In the genomic region with DNA sequence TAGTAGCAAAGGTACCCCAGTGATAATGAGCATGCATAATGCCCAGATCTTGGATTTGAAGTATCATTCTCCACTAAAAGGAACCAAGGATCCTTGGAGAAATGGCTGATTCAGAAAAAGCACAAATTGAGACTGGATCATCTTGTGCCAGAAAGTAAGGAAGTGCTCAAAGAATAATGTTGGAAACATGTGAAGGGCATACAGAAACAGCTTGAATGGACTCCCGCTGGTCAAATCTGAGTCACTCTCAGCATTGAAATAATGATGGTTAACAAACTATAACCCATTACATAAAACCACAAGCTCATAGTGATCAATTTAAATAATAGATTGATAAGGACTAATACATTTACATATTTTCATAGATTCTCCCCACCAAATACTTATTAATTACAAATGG, we compare ENCODE assay signal across 31 cellular contexts.
"Had no signal": no experiment of that assay in that cellular context is flagged by ENCODE, and none has a peak within 500 bp of the region (broad histone marks: within the 10 kb centered on the region; RNA-seq: fewer than 3 reads in every experiment).

No MANE protein-coding gene starts in this region.

- H3K27ac ChIP-seq: ascending aorta, breast epithelium, cardiac muscle cell, coronary artery, dorsolateral prefrontal cortex, foreskin keratinocyte, gastroesophageal sphincter, WERI-Rb-1 had no signal

- DNase-seq: activated B cell treated with CpG ODN at 0.5 μM for 24 hours; activated CD4-positive, alpha-beta T cell treated with anti-CD3 and anti-CD28 coated beads for 48 hours; activated CD4-positive, alpha-beta T cell treated with anti-CD3 and anti-CD28 coated beads, Interleukin-2, amount 50 U/mL, for 1 hour; activated CD4-positive, alpha-beta T cell treated with anti-CD3 and anti-CD28 coated beads, Interleukin-2, amount 50 U/mL, for 48 hours; activated CD8-positive, alpha-beta memory T cell treated with anti-CD3 and anti-CD28 coated beads, Interleukin-2, amount 10 ng/mL, durations not matched to agents 7 days and 5 days; activated CD8-positive, alpha-beta memory T cell treated with anti-CD3 and anti-CD28 coated beads, Interleukin-2, amount 50 U/mL, for 4 hours; activated CD8-positive, alpha-beta T cell treated with anti-CD3 and anti-CD28 coated beads, Interleukin-2, amount 10 ng/mL, durations not matched to agents 7 days and 5 days; activated gamma-delta T cell; activated naive CD4-positive, alpha-beta T cell; activated naive CD4-positive, alpha-beta T cell treated with anti-CD3 and anti-CD28 coated beads, Interleukin-2, amount 10 ng/mL, durations not matched to agents 7 days and 5 days; activated naive CD8-positive, alpha-beta T cell treated with anti-CD3 and anti-CD28 coated beads, Interleukin-2, amount 10 ng/mL, durations not matched to agents 7 days and 5 days; activated T-cell treated with anti-CD3 and anti-CD28 coated beads, Interleukin-2, amount 50 U/mL, for 1 hour; activated T-cell treated with anti-CD3 and anti-CD28 coated beads, Interleukin-2, amount 50 U/mL, for 72 hours; central memory CD4-positive, alpha-beta T cell; cerebellar nuclear complex; dorsolateral prefrontal cortex; effector memory CD4-positive, alpha-beta T cell; endodermal cell; foreskin keratinocyte; SW 1271; T-cell; T1000; WERI-Rb-1 had no signal

- H3K36me3 ChIP-seq: ascending aorta, breast epithelium, cardiac muscle cell, gastroesophageal sphincter, WERI-Rb-1 had no signal

- H3K9me3 ChIP-seq: ascending aorta, breast epithelium, gastroesophageal sphincter had no signal

- H3K27me3 ChIP-seq: ascending aorta, breast epithelium, cardiac muscle cell, dorsolateral prefrontal cortex, foreskin keratinocyte had no signal

- H3K4me3 ChIP-seq: ascending aorta, breast epithelium, cardiac muscle cell, coronary artery, dorsolateral prefrontal cortex, gastroesophageal sphincter had no signal

- ATAC-seq: activated CD4-positive, CD25-positive, alpha-beta regulatory T cell treated with anti-CD3 and anti-CD28 coated beads, Interleukin-2, amount 50 U/mL, for 24 hours; activated CD8-positive, alpha-beta memory T cell treated with anti-CD3 and anti-CD28 coated beads, Interleukin-2, amount 10 ng/mL, durations not matched to agents 7 days and 5 days; activated CD8-positive, alpha-beta T cell treated with anti-CD3 and anti-CD28 coated beads, Interleukin-2, amount 10 ng/mL, durations not matched to agents 7 days and 5 days; activated naive CD4-positive, alpha-beta T cell treated with anti-CD3 and anti-CD28 coated beads, Interleukin-2, amount 50 U/mL, for 72 hours; activated T-cell treated with anti-CD3 and anti-CD28 coated beads, Interleukin-2, amount 50 U/mL, for 72 hours; esophagus mucosa; foreskin keratinocyte; gastroesophageal sphincter; T-cell had no signal
